35 cellular contexts compared by ENCODE assay signal in the genomic region with DNA sequence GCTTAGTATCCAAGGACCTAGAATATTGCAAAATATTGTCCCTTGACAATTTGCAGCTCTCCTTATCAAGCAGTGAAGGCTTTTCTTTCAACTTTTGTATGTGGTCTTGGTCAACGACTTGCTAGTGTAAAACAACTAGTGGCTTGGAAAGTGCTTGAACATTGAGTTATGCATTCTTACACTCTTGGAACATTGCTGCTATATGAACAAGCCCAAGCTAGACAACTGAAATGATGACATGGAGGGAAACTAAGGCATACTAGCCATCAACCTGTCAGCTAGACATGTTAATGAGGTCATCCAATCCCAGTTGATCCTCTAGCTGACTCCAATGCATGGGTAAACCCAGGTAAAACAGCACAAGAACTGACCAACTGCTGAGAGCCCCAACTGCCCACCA.
"Had no signal": no experiment of that assay in that cellular context is flagged by ENCODE, and none has a peak within 500 bp of the region (broad histone marks: within the 10 kb centered on the region; RNA-seq: fewer than 3 reads in every experiment).

No MANE protein-coding gene starts in this region.

- H3K36me3 ChIP-seq: adrenal gland, brain microvascular endothelial cell, breast epithelium had no signal

- H3K4me3 ChIP-seq: adrenal gland, body of pancreas, breast epithelium had no signal

- H3K4me1 ChIP-seq: body of pancreas, breast epithelium had no signal

- H3K9me3 Mint-ChIP-seq: activated B cell treated with CpG ODN at 0.5 μM for 24 hours; activated CD4-positive, alpha-beta memory T cell treated with anti-CD3 and anti-CD28 coated beads for 36 hours; activated CD4-positive, alpha-beta T cell treated with anti-CD3 and anti-CD28 coated beads, Interleukin-2, amount 10 ng/mL, durations not matched to agents 24 days and 14 days; activated naive CD4-positive, alpha-beta T cell treated with anti-CD3 and anti-CD28 coated beads for 36 hours; activated naive CD4-positive, alpha-beta T cell treated with anti-CD3 and anti-CD28 coated beads, Interleukin-2, amount 50 U/mL, for 72 hours; activated T-cell treated with anti-CD3 and anti-CD28 coated beads, Interleukin-2, amount 50 U/mL, for 24 hours; activated T-helper 2 cell treated with anti-CD3 and anti-CD28 coated beads, Interferon-gamma antibody, Interleukin-2, Interleukin-4, amounts not matched to agents 10 μg/mL and 5 μg/mL and 100 μg/mL, durations not matched to agents 14 hours and 24 hours and 36 hours; T-helper 2 cell treated with Interferon-gamma antibody and Interleukin-4, amounts not matched to agents 5 μg/mL and 100 μg/mL, for 36 hours had no signal

- H3K36me3 Mint-ChIP-seq: activated CD4-positive, alpha-beta memory T cell treated with anti-CD3 and anti-CD28 coated beads for 36 hours; activated CD8-positive, alpha-beta memory T cell treated with anti-CD3 and anti-CD28 coated beads, Interleukin-2, amount 10 ng/mL, durations not matched to agents 7 days and 5 days; activated naive CD8-positive, alpha-beta T cell treated with anti-CD3 and anti-CD28 coated beads for 36 hours had no signal

- FAIRE-seq: astrocyte, TTC549 had no signal

- H3K27ac Mint-ChIP-seq: activated B cell treated with CpG ODN at 0.5 μM for 24 hours; activated CD4-positive, alpha-beta memory T cell treated with anti-CD3 and anti-CD28 coated beads for 36 hours; activated CD4-positive, alpha-beta T cell treated with anti-CD3 and anti-CD28 coated beads, Interleukin-2, amount 10 ng/mL, durations not matched to agents 24 days and 14 days; activated CD8-positive, alpha-beta memory T cell treated with anti-CD3 and anti-CD28 coated beads, Interleukin-2, amount 10 ng/mL, durations not matched to agents 7 days and 5 days; activated CD8-positive, alpha-beta T cell treated with anti-CD3 and anti-CD28 coated beads, Interleukin-2, amount 10 ng/mL, durations not matched to agents 7 days and 5 days; activated naive CD4-positive, alpha-beta T cell treated with anti-CD3 and anti-CD28 coated beads for 36 hours; activated naive CD4-positive, alpha-beta T cell treated with anti-CD3 and anti-CD28 coated beads, Interleukin-2, amount 50 U/mL, for 72 hours; activated naive CD8-positive, alpha-beta T cell treated with anti-CD3 and anti-CD28 coated beads for 36 hours; activated T-cell treated with anti-CD3 and anti-CD28 coated beads, Interleukin-2, amount 50 U/mL, for 24 hours; activated T-helper 2 cell treated with anti-CD3 and anti-CD28 coated beads, Interferon-gamma antibody, Interleukin-2, Interleukin-4, amounts not matched to agents 10 μg/mL and 5 μg/mL and 100 μg/mL, durations not matched to agents 14 hours and 24 hours and 36 hours; T-helper 1 cell treated with Interleukin-12 subunit alpha and Interleukin-12 subunit beta and Interleukin-4 antibody, amounts not matched to agents 30 μg/mL and 1 μg/mL, for 36 hours; T-helper 2 cell treated with Interferon-gamma antibody and Interleukin-4, amounts not matched to agents 5 μg/mL and 100 μg/mL, for 36 hours had no signal

- H3K27ac ChIP-seq: adrenal gland, body of pancreas, brain microvascular endothelial cell, breast epithelium, VCaP had no signal

- H3K27me3 ChIP-seq: adrenal gland, body of pancreas, brain microvascular endothelial cell, breast epithelium had no signal

- H3K4me3 Mint-ChIP-seq: activated B cell treated with CpG ODN at 0.5 μM for 24 hours; activated CD4-positive, alpha-beta memory T cell treated with anti-CD3 and anti-CD28 coated beads for 36 hours; activated CD4-positive, alpha-beta T cell treated with anti-CD3 and anti-CD28 coated beads, Interleukin-2, amount 10 ng/mL, durations not matched to agents 24 days and 14 days; activated CD8-positive, alpha-beta memory T cell treated with anti-CD3 and anti-CD28 coated beads, Interleukin-2, amount 10 ng/mL, durations not matched to agents 7 days and 5 days; activated CD8-positive, alpha-beta T cell treated with anti-CD3 and anti-CD28 coated beads, Interleukin-2, amount 10 ng/mL, durations not matched to agents 7 days and 5 days; activated naive CD4-positive, alpha-beta T cell treated with anti-CD3 and anti-CD28 coated beads for 36 hours; activated naive CD8-positive, alpha-beta T cell treated with anti-CD3 and anti-CD28 coated beads for 36 hours; activated T-cell treated with anti-CD3 and anti-CD28 coated beads, Interleukin-2, amount 50 U/mL, for 24 hours; T-helper 1 cell treated with Interleukin-12 subunit alpha and Interleukin-12 subunit beta and Interleukin-4 antibody, amounts not matched to agents 30 μg/mL and 1 μg/mL, for 36 hours; T-helper 2 cell treated with Interferon-gamma antibody and Interleukin-4, amounts not matched to agents 5 μg/mL and 100 μg/mL, for 36 hours had no signal

- DNase-seq: activated B cell treated with CpG ODN at 0.5 μM for 24 hours; activated CD4-positive, alpha-beta memory T cell treated with anti-CD3 and anti-CD28 coated beads for 36 hours; activated CD4-positive, alpha-beta T cell treated with anti-CD3 and anti-CD28 coated beads for 4 hours; activated CD4-positive, alpha-beta T cell treated with anti-CD3 and anti-CD28 coated beads, Interleukin-2, amount 10 ng/mL, durations not matched to agents 24 days and 14 days; activated CD4-positive, alpha-beta T cell treated with anti-CD3 and anti-CD28 coated beads, Interleukin-2, amount 50 U/mL, for 1 hour; activated CD4-positive, alpha-beta T cell treated with anti-CD3 and anti-CD28 coated beads, Interleukin-2, amount 50 U/mL, for 4 hours; activated CD4-positive, CD25-positive, alpha-beta regulatory T cell treated with anti-CD3 and anti-CD28 coated beads, Interleukin-2, amount 50 U/mL, for 72 hours; activated CD8-positive, alpha-beta memory T cell treated with anti-CD3 and anti-CD28 coated beads for 24 hours; activated CD8-positive, alpha-beta memory T cell treated with anti-CD3 and anti-CD28 coated beads, Interleukin-2, amount 10 ng/mL, durations not matched to agents 7 days and 5 days; activated CD8-positive, alpha-beta memory T cell treated with anti-CD3 and anti-CD28 coated beads, Interleukin-2, amount 50 U/mL, for 48 hours; activated CD8-positive, alpha-beta T cell treated with anti-CD3 and anti-CD28 coated beads, Interleukin-2, amount 10 ng/mL, durations not matched to agents 7 days and 5 days; activated effector memory CD4-positive, alpha-beta T cell treated with Interleukin-2 at 50 U/mL for 16 hours; activated gamma-delta T cell; activated naive CD4-positive, alpha-beta T cell treated with anti-CD3 and anti-CD28 coated beads for 36 hours; activated naive CD4-positive, alpha-beta T cell treated with anti-CD3 and anti-CD28 coated beads, Interleukin-2, amount 50 U/mL, for 16 hours; activated naive CD8-positive, alpha-beta T cell treated with anti-CD3 and anti-CD28 coated beads for 36 hours; activated T-cell treated with anti-CD3 and anti-CD28 coated beads, Interleukin-2, amount 50 U/mL, for 24 hours; activated T-cell treated with anti-CD3 and anti-CD28 coated beads, Interleukin-2, amount 50 U/mL, for 48 hours; adrenal gland; amniotic stem cell; aorta; body of pancreas; brain microvascular endothelial cell; central memory CD4-positive, alpha-beta T cell; T-helper 1 cell; T-helper 2 cell; T-helper 9 cell had no signal

- ATAC-seq: activated CD8-positive, alpha-beta memory T cell treated with anti-CD3 and anti-CD28 coated beads, Interleukin-2, amount 10 ng/mL, durations not matched to agents 7 days and 5 days; activated CD8-positive, alpha-beta T cell treated with anti-CD3 and anti-CD28 coated beads, Interleukin-2, amount 10 ng/mL, durations not matched to agents 7 days and 5 days; activated naive CD4-positive, alpha-beta T cell treated with anti-CD3 and anti-CD28 coated beads, Interleukin-2, amount 50 U/mL, for 72 hours; body of pancreas had no signal

- H3K9me3 ChIP-seq: adrenal gland, body of pancreas, breast epithelium had no signal
